17 cellular contexts compared by ENCODE assay signal in genomic region chr18:23936371-23936958, GRCh38.
DNase-seq lines count a peak whose midpoint lies in the region; ATAC-seq lines count a peak whose summit lies in the region.
"Had no signal": no experiment of that assay in that cellular context is flagged by ENCODE, and none has a peak within 500 bp of the region (broad histone marks: within the 10 kb centered on the region; RNA-seq: fewer than 3 reads in every experiment).

No MANE protein-coding gene starts in this region.

- no peak overlapping the region for H2BK12ac ChIP-seq in neuronal stem cell (ENCODE audit: low read length)

- peaks cover 3% of the 10 kb centered on the region for H3K27me3 Mint-ChIP-seq in activated naive CD4-positive, alpha-beta T cell treated with anti-CD3 and anti-CD28 coated beads, Interleukin-2, amount 10 ng/mL, durations not matched to agents 7 days and 5 days
- no peaks in the 10 kb centered on the region for H3K27me3 Mint-ChIP-seq in activated CD8-positive, alpha-beta T cell treated with anti-CD3 and anti-CD28 coated beads, Interleukin-2, amount 10 ng/mL, durations not matched to agents 7 days and 5 days (ENCODE audit: low read depth)

- no peaks in the 10 kb centered on the region for H3K9me3 ChIP-seq in neuronal stem cell (replicated peaks in 1 of 2; ENCODE audit: control insufficient read depth in 2 of 2, insufficient read depth in 1 of 2, low read depth in 1 of 2, low read length in 2 of 2)
- H3K9me3 ChIP-seq: esophagus squamous epithelium had no signal

- no peak overlapping the region for H4K91ac ChIP-seq in neuronal stem cell (ENCODE audit: low read depth, low read length, poor library complexity)

- no peaks in the 10 kb centered on the region for H3K4me1 ChIP-seq in neuronal stem cell (ENCODE audit: control insufficient read depth in 2 of 2, insufficient read depth in 1 of 2, low read depth in 1 of 2, low read length in 2 of 2)
- H3K4me1 ChIP-seq: esophagus squamous epithelium had no signal

- no peaks in the 10 kb centered on the region for H3K79me1 ChIP-seq in neuronal stem cell (ENCODE audit: low read depth, low read length)

- no peak overlapping the region for H3K4me2 ChIP-seq in neuronal stem cell (ENCODE audit: insufficient read depth, low read length, poor library complexity, severe bottlenecking)

- H3K27ac ChIP-seq in neuronal stem cell (replicated peaks; ENCODE audit: low read length) = no peak overlapping the region
- H3K27ac ChIP-seq: C4-2B, esophagus squamous epithelium, WERI-Rb-1 had no signal

- H2BK5ac ChIP-seq in neuronal stem cell (ENCODE audit: low read length) = no peak overlapping the region

- WGBS in neuronal stem cell (ENCODE audit: extremely low coverage in 2 of 2, insufficient read length in 2 of 2, insufficient replicate concordance in 1 of 2), 2 donors = no CpG with 5 or more reads among the region's 6 CpGs

- no peak overlapping the region for H3K14ac ChIP-seq in neuronal stem cell (ENCODE audit: low read length)

- H2BK15ac ChIP-seq in neuronal stem cell (ENCODE audit: low read length) = no peak overlapping the region

- peaks cover 80% of the 10 kb centered on the region for H3K4me1 Mint-ChIP-seq in activated naive CD4-positive, alpha-beta T cell treated with anti-CD3 and anti-CD28 coated beads, Interleukin-2, amount 10 ng/mL, durations not matched to agents 7 days and 5 days
- H3K4me1 Mint-ChIP-seq in activated CD8-positive, alpha-beta T cell treated with anti-CD3 and anti-CD28 coated beads, Interleukin-2, amount 10 ng/mL, durations not matched to agents 7 days and 5 days (ENCODE audit: low read depth) = peaks cover 62% of the 10 kb centered on the region
- H3K4me1 Mint-ChIP-seq: neural crest cell had no signal

- CTCF ChIA-PET in activated naive CD4-positive, alpha-beta T cell treated with anti-CD3 and anti-CD28 coated beads, Interleukin-2, amount 10 ng/mL, durations not matched to agents 7 days and 5 days (lab: Charles Lee) = no interaction called here
- CTCF ChIA-PET in activated CD8-positive, alpha-beta T cell treated with anti-CD3 and anti-CD28 coated beads, Interleukin-2, amount 10 ng/mL, durations not matched to agents 7 days and 5 days (lab: Charles Lee) = interaction anchor here (1.1 kb wide), 1 partner anchor 18 kb away, joined by 5 read pairs; no protein-coding TSS in a partner anchor

- H3K27me3 ChIP-seq in neuronal stem cell (ENCODE audit: control insufficient read depth in 3 of 3, insufficient read depth in 3 of 3, low read depth in 1 of 3, low read length in 3 of 3) = peaks cover 0 to 7% (median 0%) of the 10 kb centered on the region in 3 experiments
- H3K27me3 ChIP-seq: esophagus squamous epithelium had no signal

- DNase-seq in activated naive CD4-positive, alpha-beta T cell treated with anti-CD3 and anti-CD28 coated beads, Interleukin-2, amount 10 ng/mL, durations not matched to agents 7 days and 5 days = no peak
- DNase-seq in activated naive CD4-positive, alpha-beta T cell treated with Interleukin-2 at 50 U/mL for 16 hours = no peak
- DNase-seq in ELR (ENCODE audit: low read depth) = peak; percentile 8
- no peak for DNase-seq in activated CD8-positive, alpha-beta T cell treated with anti-CD3 and anti-CD28 coated beads, Interleukin-2, amount 10 ng/mL, durations not matched to agents 7 days and 5 days
- no peak for DNase-seq in neuronal stem cell (ENCODE audit: low spot score)
- DNase-seq in left cardiac atrium = no peak
- DNase-seq in NCI-H82 (lab: John Stamatoyannopoulos, UW) = no peak
- DNase-seq: esophagus squamous epithelium, GOT3, NCI-H1105, NCI-H2107, NCI-H526, WERI-Rb-1 had no signal

- H3K27ac Mint-ChIP-seq in activated naive CD4-positive, alpha-beta T cell treated with anti-CD3 and anti-CD28 coated beads, Interleukin-2, amount 10 ng/mL, durations not matched to agents 7 days and 5 days = peak overlapping the region; percentile 63
- H3K27ac Mint-ChIP-seq in activated CD8-positive, alpha-beta T cell treated with anti-CD3 and anti-CD28 coated beads, Interleukin-2, amount 10 ng/mL, durations not matched to agents 7 days and 5 days = peak overlapping the region; percentile 64

- peak overlapping the region; percentile 64 for H2AFZ ChIP-seq in neuronal stem cell (ENCODE audit: low read length)

- no peak overlapping the region for H3K4me3 ChIP-seq in neuronal stem cell (ENCODE audit: low read length in 2 of 2)
- H3K4me3 ChIP-seq: esophagus squamous epithelium had no signal

- no peak overlapping the region for H2AK5ac ChIP-seq in neuronal stem cell (ENCODE audit: low read depth, low read length)

- H4K8ac ChIP-seq in neuronal stem cell (ENCODE audit: low read depth, low read length) = no peak overlapping the region

- H3K4me3 Mint-ChIP-seq in activated naive CD4-positive, alpha-beta T cell treated with anti-CD3 and anti-CD28 coated beads, Interleukin-2, amount 10 ng/mL, durations not matched to agents 7 days and 5 days = no peak overlapping the region
- H3K4me3 Mint-ChIP-seq in activated CD8-positive, alpha-beta T cell treated with anti-CD3 and anti-CD28 coated beads, Interleukin-2, amount 10 ng/mL, durations not matched to agents 7 days and 5 days = no peak overlapping the region
- H3K4me3 Mint-ChIP-seq: neural crest cell had no signal

- H3K36me3 Mint-ChIP-seq in activated naive CD4-positive, alpha-beta T cell treated with anti-CD3 and anti-CD28 coated beads, Interleukin-2, amount 10 ng/mL, durations not matched to agents 7 days and 5 days = peaks cover 6% of the 10 kb centered on the region
- H3K36me3 Mint-ChIP-seq in activated CD8-positive, alpha-beta T cell treated with anti-CD3 and anti-CD28 coated beads, Interleukin-2, amount 10 ng/mL, durations not matched to agents 7 days and 5 days (ENCODE audit: low read depth) = peaks cover 5% of the 10 kb centered on the region

- no peak for ATAC-seq in activated CD8-positive, alpha-beta T cell treated with anti-CD3 and anti-CD28 coated beads, Interleukin-2, amount 10 ng/mL, durations not matched to agents 7 days and 5 days
- no peak for ATAC-seq in HG03442 (IDR thresholded peaks at IDR 0.05; ENCODE audit: unreplicated experiment)
- ATAC-seq in left cardiac atrium = no peak
- ATAC-seq: Right ventricle myocardium inferior had no signal

- intact Hi-C loops in left cardiac atrium (cut with DNase I) = no loop called here

- POLR2A ChIA-PET in activated CD8-positive, alpha-beta T cell treated with anti-CD3 and anti-CD28 coated beads, Interleukin-2, amount 10 ng/mL, durations not matched to agents 7 days and 5 days (lab: Charles Lee) = no interaction called here

- no peak overlapping the region for H3K9ac ChIP-seq in neuronal stem cell (ENCODE audit: low read depth, low read length, poor library complexity)

- H3K23ac ChIP-seq in neuronal stem cell (ENCODE audit: low read depth, low read length, poor library complexity) = no peak overlapping the region

- no peak overlapping the region for H3K18ac ChIP-seq in neuronal stem cell (ENCODE audit: low read length)

- no peaks in the 10 kb centered on the region for H3K9me3 Mint-ChIP-seq in activated naive CD4-positive, alpha-beta T cell treated with anti-CD3 and anti-CD28 coated beads, Interleukin-2, amount 10 ng/mL, durations not matched to agents 7 days and 5 days
- H3K9me3 Mint-ChIP-seq in activated CD8-positive, alpha-beta T cell treated with anti-CD3 and anti-CD28 coated beads, Interleukin-2, amount 10 ng/mL, durations not matched to agents 7 days and 5 days (ENCODE audit: insufficient read depth) = no peaks in the 10 kb centered on the region
- H3K9me3 Mint-ChIP-seq: neural crest cell had no signal

- no peaks in the 10 kb centered on the region for H3K36me3 ChIP-seq in neuronal stem cell (replicated peaks in 1 of 2; ENCODE audit: control insufficient read depth in 2 of 2, insufficient read depth in 2 of 2, low read length in 2 of 2)

- H3K4ac ChIP-seq in neuronal stem cell (ENCODE audit: low read length) = no peak overlapping the region

- no peak overlapping the region for H2BK120ac ChIP-seq in neuronal stem cell (ENCODE audit: low read depth, low read length)
